ENCODE assay signal across 24 cellular contexts in genomic region chr17:14451729-14452191, GRCh38.
A peak's percentile ranks its signal among the peaks of the same experiment; 100 is the strongest.
DNase-seq lines count a peak whose midpoint lies in the region; ATAC-seq and TF ChIP-seq lines count a peak whose summit lies in the region.
"Had no signal": no experiment of that assay in that cellular context is flagged by ENCODE, and none has a peak within 500 bp of the region (broad histone marks: within the 10 kb centered on the region; RNA-seq: fewer than 3 reads in every experiment).

No MANE protein-coding gene starts in this region.

- H3K9ac ChIP-seq in BLaER1 (no peak overlapping the region), mesenchymal stem cell (ENCODE audit: low read length) (no peak overlapping the region)

- H4K91ac ChIP-seq in mesenchymal stem cell (ENCODE audit: low read length), result peak overlapping the region; percentile 40

- no peak overlapping the region for H3K27ac ChIP-seq in BLaER1
- H3K27ac ChIP-seq in WERI-Rb-1, result 0 out of 2 replicates have a peak overlapping the region, but pooled peaks have one; percentile 24
- H3K27ac ChIP-seq in hepatocyte, result no peak overlapping the region
- no peak overlapping the region for H3K27ac ChIP-seq in mesenchymal stem cell (ENCODE audit: low read length, poor library complexity, severe bottlenecking)
- H3K27ac ChIP-seq: Peyer's patch, SJSA1 had no signal

- H3K23ac ChIP-seq in mesenchymal stem cell (ENCODE audit: low read length in 2 of 2), result no peak overlapping the region

- H3K4me3 ChIP-seq in BLaER1 (no peak overlapping the region), WERI-Rb-1 (ENCODE audit: low read depth, low read length) (no peak overlapping the region), hepatocyte (no peak overlapping the region), mesenchymal stem cell (ENCODE audit: insufficient read depth in 1 of 2, low read depth in 1 of 2, low read length in 2 of 2) (no peak overlapping the region)
- H3K4me3 ChIP-seq: Peyer's patch, SJSA1 had no signal

- 35% methylated on average over 11 of the region's 11 CpGs for WGBS in hepatocyte (ENCODE audit: low lambda C conversion rate, missing lambda C conversion rate)
- 13% methylated on average over 11 of the region's 11 CpGs for WGBS in mesenchymal stem cell

- H3K4ac ChIP-seq in mesenchymal stem cell (ENCODE audit: low read depth in 1 of 2, low read length in 2 of 2), result peak overlapping the region in 1 of 2 experiments; percentile 44

- H3K79me2 ChIP-seq in hepatocyte, result no peaks in the 10 kb centered on the region

- H3K27me3 ChIP-seq in BLaER1 (no peaks in the 10 kb centered on the region), WERI-Rb-1 (ENCODE audit: insufficient read depth, low read depth, severe bottlenecking) (no peaks in the 10 kb centered on the region), hepatocyte (peaks cover 6% of the 10 kb centered on the region), mesenchymal stem cell (ENCODE audit: control insufficient read depth in 1 of 2, insufficient read depth in 1 of 2, low read length in 2 of 2) (peaks cover 6 to 13% of the 10 kb centered on the region in 2 experiments)
- H3K27me3 ChIP-seq: Peyer's patch, SJSA1 had no signal

- DNase-seq in WERI-Rb-1, result peak; percentile 38
- peak; percentile 37 for DNase-seq in hepatocyte (ENCODE audit: low spot score)
- DNase-seq in mesenchymal stem cell, result peak; percentile 89
- DNase-seq in NCI-H510A treated with DMSO at 0.1 percent for 48 hours (lab: John Stamatoyannopoulos, UW), result no peak
- DNase-seq in HUDEP-2 (lab: John Stamatoyannopoulos, UW; ENCODE audit: unreplicated experiment in 76 of 76), result no peak
- no peak for DNase-seq in stimulated activated CD8-positive, alpha-beta memory T cell treated with anti-CD3 and anti-CD28 coated beads, Interleukin-4, amount 100 ng/mL, for 48 hours
- DNase-seq: 8988T; C1 segment of cervical spinal cord; Calu3; CD8-positive, alpha-beta T cell; DMS153; GDM1; GOT3; KG1; NCI-H1092; NCI-H1436 treated with DMSO at 0.1 percent for 48 hours; NCI-H1930; NCI-H2227 treated with DMSO at 0.1 percent for 48 hours; NCI-H510A; NCI-H748 treated with DMSO at 0.1 percent for 48 hours; Peyer's patch had no signal

- no peak for ATAC-seq in GM18861 (IDR thresholded peaks at IDR 0.05; ENCODE audit: unreplicated experiment)
- ATAC-seq: CD8-positive, alpha-beta T cell had no signal

- H3K4me2 ChIP-seq in BLaER1 (peak overlapping the region; percentile 69; the same call in 1 of the 2 replicates), hepatocyte (no peak overlapping the region), mesenchymal stem cell (ENCODE audit: low read length, poor library complexity, severe bottlenecking) (no peak overlapping the region)

- peak overlapping the region; percentile 55 for H4K8ac ChIP-seq in mesenchymal stem cell (ENCODE audit: low read length)

- H3K4me1 ChIP-seq in BLaER1, result peaks cover 80% of the 10 kb centered on the region
- peaks cover 7% of the 10 kb centered on the region for H3K4me1 ChIP-seq in hepatocyte (ENCODE audit: insufficient read depth)
- H3K4me1 ChIP-seq in mesenchymal stem cell (ENCODE audit: control insufficient read depth, insufficient read depth, low read depth, low read length), result no peaks in the 10 kb centered on the region
- H3K4me1 ChIP-seq: Peyer's patch had no signal

- no peak overlapping the region for H2AFZ ChIP-seq in hepatocyte
- no peak overlapping the region for H2AFZ ChIP-seq in mesenchymal stem cell (ENCODE audit: low read depth, low read length)

- H2AK5ac ChIP-seq in mesenchymal stem cell (ENCODE audit: low read length, severe bottlenecking), result no peak overlapping the region

- H2BK120ac ChIP-seq in mesenchymal stem cell (ENCODE audit: low read depth, low read length), result no peak overlapping the region

- no peak overlapping the region for H3K14ac ChIP-seq in mesenchymal stem cell (ENCODE audit: low read length in 2 of 2)

- no peak overlapping the region for H2BK5ac ChIP-seq in mesenchymal stem cell (ENCODE audit: low read depth, low read length, poor library complexity, severe bottlenecking)

- no peaks in the 10 kb centered on the region for H3K79me1 ChIP-seq in mesenchymal stem cell (replicated peaks; ENCODE audit: low read length, poor library complexity, severe bottlenecking)

- peak overlapping the region; percentile 66 to 94 for H2BK12ac ChIP-seq in mesenchymal stem cell (ENCODE audit: low read length in 2 of 2)

- H3K18ac ChIP-seq in mesenchymal stem cell (ENCODE audit: low read depth in 1 of 2, low read length in 2 of 2), result no peak overlapping the region

- no peak overlapping the region for H2BK15ac ChIP-seq in mesenchymal stem cell (ENCODE audit: low read depth, poor library complexity, severe bottlenecking)

- no peaks in the 10 kb centered on the region for H3K9me2 ChIP-seq in hepatocyte (replicated peaks; ENCODE audit: insufficient read depth)

- no peaks in the 10 kb centered on the region for H3K36me3 ChIP-seq in BLaER1
- no peaks in the 10 kb centered on the region for H3K36me3 ChIP-seq in WERI-Rb-1
- no peaks in the 10 kb centered on the region for H3K36me3 ChIP-seq in hepatocyte (replicated peaks; ENCODE audit: insufficient read depth, low read depth)
- no peaks in the 10 kb centered on the region for H3K36me3 ChIP-seq in mesenchymal stem cell (ENCODE audit: control insufficient read depth in 1 of 2, insufficient read depth in 2 of 2, low read depth in 1 of 2, low read length in 2 of 2)
- H3K36me3 ChIP-seq: Peyer's patch, SJSA1 had no signal

- TF ChIP-seq CTCF in WERI-Rb-1 (IDR thresholded peaks at IDR 0.05; ENCODE audit: low read depth, low read length) (no peak), hepatocyte (IDR thresholded peaks at IDR 0.05; ENCODE audit: poor library complexity) (no peak)

- H4K20me1 ChIP-seq in BLaER1 (no peaks in the 10 kb centered on the region), hepatocyte (ENCODE audit: insufficient read depth, poor library complexity, severe bottlenecking) (no peaks in the 10 kb centered on the region)

- H3K9me3 ChIP-seq in BLaER1, result peaks cover 18% of the 10 kb centered on the region; the same call in 1 of the 2 replicates
- no peaks in the 10 kb centered on the region for H3K9me3 ChIP-seq in WERI-Rb-1 (ENCODE audit: severe bottlenecking)
- H3K9me3 ChIP-seq in hepatocyte (ENCODE audit: low read depth), result no peaks in the 10 kb centered on the region
- no peaks in the 10 kb centered on the region for H3K9me3 ChIP-seq in mesenchymal stem cell (ENCODE audit: control insufficient read depth, low read length)
- H3K9me3 ChIP-seq: Peyer's patch, SJSA1 had no signal

Comparison
In these comparisons a context has a peak if more than half of its experiments do, and no peak if none do; other contexts are left out.
1. DNase-seq: peak in WERI-Rb-1 (single experiment), hepatocyte (single experiment) and mesenchymal stem cell (single experiment); none in NCI-H510A treated with DMSO at 0.1 percent for 48 hours (single experiment), HUDEP-2 (0 of 76) and stimulated activated CD8-positive, alpha-beta memory T cell treated with anti-CD3 and anti-CD28 coated beads, Interleukin-4, amount 100 ng/mL, for 48 hours (single experiment).